ENCODE assay signal across 35 cellular contexts in the genomic region with DNA sequence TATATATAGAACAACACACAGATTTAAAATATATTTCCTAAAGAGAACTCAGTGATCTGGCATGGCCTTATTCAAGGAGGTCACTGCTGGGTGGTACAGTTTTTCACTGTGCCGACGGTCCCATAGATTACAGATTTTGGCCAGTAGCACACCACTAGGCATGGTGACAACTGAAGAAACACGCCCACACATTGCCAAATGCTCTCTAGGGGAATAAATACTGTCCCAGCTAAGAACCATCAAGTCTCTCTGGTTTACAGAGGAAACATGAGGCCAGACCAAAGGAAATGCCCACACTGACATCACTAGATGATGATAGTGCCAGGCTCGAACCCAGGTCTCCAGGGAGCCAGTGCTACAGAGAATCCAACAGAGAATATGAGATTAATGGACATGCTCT.
"Had no signal": no experiment of that assay in that cellular context is flagged by ENCODE, and none has a peak within 500 bp of the region (broad histone marks: within the 10 kb centered on the region; RNA-seq: fewer than 3 reads in every experiment).

No MANE protein-coding gene starts in this region.

- H3K36me3 ChIP-seq: adrenal gland, cardiac muscle cell had no signal

- H3K27ac Mint-ChIP-seq: activated B cell treated with CpG ODN at 0.5 μM for 24 hours; activated CD4-positive, alpha-beta memory T cell treated with anti-CD3 and anti-CD28 coated beads for 36 hours; activated CD4-positive, alpha-beta T cell treated with anti-CD3 and anti-CD28 coated beads, Interleukin-2, amount 10 ng/mL, durations not matched to agents 24 days and 14 days; activated CD8-positive, alpha-beta T cell treated with anti-CD3 and anti-CD28 coated beads for 36 hours; activated T-helper 1 cell treated with anti-CD3 and anti-CD28 coated beads, Interleukin-12 subunit alpha, Interleukin-12 subunit beta, Interleukin-2, Interleukin-4 antibody, amounts not matched to agents 30 ng/mL and 10 ng/mL and 1 ng/mL, durations not matched to agents 14 hours and 24 hours and 36 hours; brain; T-helper 1 cell treated with Interleukin-12 subunit alpha and Interleukin-12 subunit beta and Interleukin-4 antibody, amounts not matched to agents 30 μg/mL and 1 μg/mL, for 36 hours; T-helper 2 cell treated with Interferon-gamma antibody and Interleukin-4, amounts not matched to agents 5 μg/mL and 100 μg/mL, for 36 hours had no signal

- H3K4me1 ChIP-seq: ascending aorta had no signal

- H3K27me3 ChIP-seq: adrenal gland, ascending aorta, cardiac muscle cell had no signal

- ATAC-seq: activated CD8-positive, alpha-beta T cell treated with anti-CD3 and anti-CD28 coated beads for 36 hours; activated naive CD4-positive, alpha-beta T cell treated with anti-CD3 and anti-CD28 coated beads, Interleukin-2, amount 50 U/mL, for 72 hours; activated T-cell treated with anti-CD3 and anti-CD28 coated beads, Interleukin-2, amount 50 U/mL, for 4 hours; activated T-cell treated with anti-CD3 and anti-CD28 coated beads, Interleukin-2, amount 50 U/mL, for 72 hours; activated T-helper 17 cell treated with anti-CD3 and anti-CD28 coated beads, Interleukin-2, amount 50 U/mL, for 72 hours had no signal

- H3K4me3 ChIP-seq: adrenal gland, ascending aorta, cardiac muscle cell had no signal

- H3K9me3 Mint-ChIP-seq: central memory CD8-positive, alpha-beta T cell had no signal

- H3K9me3 ChIP-seq: adrenal gland, ascending aorta had no signal

- H3K4me1 Mint-ChIP-seq: activated B cell treated with CpG ODN at 0.5 μM for 24 hours; activated naive CD8-positive, alpha-beta T cell treated with anti-CD3 and anti-CD28 coated beads for 36 hours had no signal

- H3K4me3 Mint-ChIP-seq: activated B cell treated with CpG ODN at 0.5 μM for 24 hours; activated CD4-positive, alpha-beta memory T cell treated with anti-CD3 and anti-CD28 coated beads for 36 hours; activated CD4-positive, alpha-beta T cell treated with anti-CD3 and anti-CD28 coated beads, Interleukin-2, amount 10 ng/mL, durations not matched to agents 24 days and 14 days; activated CD8-positive, alpha-beta T cell treated with anti-CD3 and anti-CD28 coated beads for 36 hours; activated naive CD4-positive, alpha-beta T cell treated with anti-CD3 and anti-CD28 coated beads for 36 hours; activated naive CD8-positive, alpha-beta T cell treated with anti-CD3 and anti-CD28 coated beads for 36 hours; activated T-cell treated with anti-CD3 and anti-CD28 coated beads, Interleukin-2, amount 50 U/mL, for 4 hours; activated T-cell treated with anti-CD3 and anti-CD28 coated beads, Interleukin-2, amount 50 U/mL, for 72 hours; activated T-helper 1 cell treated with anti-CD3 and anti-CD28 coated beads, Interleukin-12 subunit alpha, Interleukin-12 subunit beta, Interleukin-2, Interleukin-4 antibody, amounts not matched to agents 30 ng/mL and 10 ng/mL and 1 ng/mL, durations not matched to agents 14 hours and 24 hours and 36 hours; activated T-helper 17 cell treated with anti-CD3 and anti-CD28 coated beads, Interleukin-2, amount 50 U/mL, for 72 hours; brain; central memory CD8-positive, alpha-beta T cell; T-helper 1 cell treated with Interleukin-12 subunit alpha and Interleukin-12 subunit beta and Interleukin-4 antibody, amounts not matched to agents 30 μg/mL and 1 μg/mL, for 36 hours; T-helper 2 cell treated with Interferon-gamma antibody and Interleukin-4, amounts not matched to agents 5 μg/mL and 100 μg/mL, for 36 hours had no signal

- H3K27ac ChIP-seq: adrenal gland, ascending aorta, cardiac muscle cell, VCaP had no signal

- DNase-seq: activated B cell treated with CpG ODN at 0.5 μM for 24 hours; activated CD4-positive, alpha-beta memory T cell treated with anti-CD3 and anti-CD28 coated beads for 36 hours; activated CD4-positive, alpha-beta T cell treated with anti-CD3 and anti-CD28 coated beads for 4 hours; activated CD4-positive, alpha-beta T cell treated with anti-CD3 and anti-CD28 coated beads, Interleukin-2, amount 10 ng/mL, durations not matched to agents 24 days and 14 days; activated CD4-positive, alpha-beta T cell treated with anti-CD3 and anti-CD28 coated beads, Interleukin-2, amount 50 U/mL, for 1 hour; activated CD4-positive, alpha-beta T cell treated with anti-CD3 and anti-CD28 coated beads, Interleukin-2, amount 50 U/mL, for 4 hours; activated CD4-positive, CD25-positive, alpha-beta regulatory T cell treated with anti-CD3 and anti-CD28 coated beads, Interleukin-2, amount 50 U/mL, for 72 hours; activated CD8-positive, alpha-beta memory T cell treated with anti-CD3 and anti-CD28 coated beads, Interleukin-2, amount 50 U/mL, for 4 hours; activated CD8-positive, alpha-beta T cell treated with anti-CD3 and anti-CD28 coated beads for 36 hours; activated effector memory CD4-positive, alpha-beta T cell treated with anti-CD3 and anti-CD28 coated beads, Interleukin-2, amount 50 U/mL, for 16 hours; activated gamma-delta T cell treated with Interleukin-2 at 50 U/mL for 16 hours; activated naive CD4-positive, alpha-beta T cell; activated naive CD4-positive, alpha-beta T cell treated with anti-CD3 and anti-CD28 coated beads for 36 hours; activated naive CD4-positive, alpha-beta T cell treated with anti-CD3 and anti-CD28 coated beads, Interleukin-2, amount 50 U/mL, for 16 hours; activated naive CD8-positive, alpha-beta T cell treated with anti-CD3 and anti-CD28 coated beads for 36 hours; activated T-cell treated with anti-CD3 and anti-CD28 coated beads for 4 hours; activated T-cell treated with anti-CD3 and anti-CD28 coated beads, Interleukin-2, amount 50 U/mL, for 1 hour; activated T-cell treated with anti-CD3 and anti-CD28 coated beads, Interleukin-2, amount 50 U/mL, for 4 hours; activated T-cell treated with anti-CD3 and anti-CD28 coated beads, Interleukin-2, amount 50 U/mL, for 72 hours; adrenal gland; amniotic stem cell; caudate nucleus; cerebellar nuclear complex; T-helper 2 cell; T-helper 9 cell had no signal

- H3K27me3 Mint-ChIP-seq: activated B cell treated with CpG ODN at 0.5 μM for 24 hours; activated CD4-positive, alpha-beta memory T cell treated with anti-CD3 and anti-CD28 coated beads for 36 hours; activated CD4-positive, alpha-beta T cell treated with anti-CD3 and anti-CD28 coated beads, Interleukin-2, amount 10 ng/mL, durations not matched to agents 24 days and 14 days; activated CD8-positive, alpha-beta T cell treated with anti-CD3 and anti-CD28 coated beads for 36 hours; activated naive CD8-positive, alpha-beta T cell treated with anti-CD3 and anti-CD28 coated beads for 36 hours; activated T-helper 17 cell treated with anti-CD3 and anti-CD28 coated beads, Interleukin-2, amount 50 U/mL, for 72 hours; brain; central memory CD8-positive, alpha-beta T cell had no signal
